Comparison of ENCODE assay signal across 8 cellular contexts in the genomic region with DNA sequence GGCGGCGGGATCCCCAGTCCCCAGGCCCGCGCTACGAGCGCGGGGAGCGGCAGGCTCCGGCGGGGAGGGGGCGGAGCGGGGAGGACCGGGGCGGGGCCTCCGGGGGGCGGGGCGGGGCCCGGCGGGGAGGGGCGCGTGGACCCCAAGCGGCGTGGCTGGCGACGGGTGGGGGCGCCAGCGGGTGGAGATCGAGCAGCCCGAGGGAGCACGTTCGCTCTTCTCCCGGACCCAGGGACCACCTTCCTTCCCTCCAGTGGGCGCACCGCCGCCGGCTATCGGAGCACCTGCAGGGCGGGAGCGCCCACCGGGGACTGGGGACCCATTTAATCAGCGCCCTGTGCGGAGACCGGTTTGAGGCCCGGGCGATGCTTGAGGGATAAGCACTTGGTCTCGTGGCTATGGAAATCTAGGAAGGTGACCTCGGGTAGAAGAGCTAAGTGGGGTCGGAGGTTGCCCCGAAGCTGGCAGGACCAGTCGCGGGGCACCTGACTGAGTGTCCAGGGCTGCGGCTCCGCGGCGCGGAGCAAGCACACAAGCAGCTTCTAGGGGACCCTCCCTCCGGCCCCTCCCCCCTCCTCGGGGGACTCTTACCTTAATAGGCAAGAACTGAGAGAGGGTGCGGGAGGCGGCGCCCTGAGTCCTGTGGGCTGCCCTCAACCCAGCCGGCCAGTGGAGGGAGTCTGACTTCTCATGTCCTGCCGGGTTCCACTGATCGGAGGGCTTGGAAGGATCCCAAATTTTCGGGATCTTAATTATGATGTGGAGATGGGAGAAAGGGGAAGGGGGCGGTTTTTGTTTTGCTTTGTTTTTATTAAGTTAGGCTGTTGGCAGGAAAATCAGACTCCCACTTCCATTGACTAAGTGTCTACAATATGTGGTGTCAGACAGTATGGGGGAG. TPM values are rescaled to one million over a fixed set of nuclear protein-coding genes. Genes with fewer than 3 reads are reported as not detected.
DNase-seq lines count a peak whose midpoint lies in the region; ATAC-seq and TF ChIP-seq lines count a peak whose summit lies in the region.

A gene (minus strand): TSS at position 61 of the 898 bp plus-strand sequence. CDS start 71 bp downstream, outside the sequence.

- H3K27ac Mint-ChIP-seq in MCF 10A (ENCODE audit: low read depth, unreplicated experiment), result no peak within 1 kb of the TSS

- peaks cover 5% of the 10 kb centered on the region for H3K36me3 Mint-ChIP-seq in MCF 10A (ENCODE audit: insufficient read depth, unreplicated experiment)

- CTCF ChIA-PET in MCF 10A (lab: Yijun Ruan, JAX), result interaction anchor here (0.6 to 2.2 kb wide), 3 partner anchors 9 to 112 kb away, joined by 3 to 7 read pairs (median 4); no protein-coding TSS in a partner anchor

- no peak for TF ChIP-seq CTCF in MCF 10A (IDR thresholded peaks at IDR 0.05; ENCODE audit: unreplicated experiment)

- H3K27me3 Mint-ChIP-seq in MCF 10A (ENCODE audit: insufficient read depth, unreplicated experiment), result peaks cover 17% of the 10 kb centered on the region

- no peaks in the 10 kb centered on the region for H3K9me3 Mint-ChIP-seq in MCF 10A (ENCODE audit: unreplicated experiment)

- intact Hi-C loops in MCF 10A (cut with micrococcal nuclease), result no loop called here

- no TSS peak for BruUV-seq in MCF 10A (replicated peaks; lab: Mats Ljungman, UMichigan)

- ATAC-seq in GM21737 (IDR thresholded peaks at IDR 0.05; ENCODE audit: unreplicated experiment) (no peak), HG02970 (IDR thresholded peaks at IDR 0.05; ENCODE audit: low FRiP score, unreplicated experiment) (no peak)

- peak within 1 kb of the TSS; percentile 50 for H3K4me3 Mint-ChIP-seq in MCF 10A (ENCODE audit: unreplicated experiment)

- DNase-seq in NCI-H1436 (lab: John Stamatoyannopoulos, UW) (peak; percentile 12), NCI-H1436 treated with DMSO at 0.1 percent for 48 hours (lab: John Stamatoyannopoulos, UW) (no peak), T-helper 9 cell (peak; percentile 65), MCF 10A (ENCODE audit: unreplicated experiment) (no peak), islet precursor cell (peak; percentile 93)
- DNase-seq in stimulated activated CD4-positive, alpha-beta T cell treated with anti-CD3 and anti-CD28 coated beads, Interleukin-15, amount 100 ng/mL, for 24 hours, result peak; percentile 53

- POLR2A ChIA-PET in MCF 10A (lab: Yijun Ruan, JAX), result interaction anchor here (1.2 to 1.3 kb wide), 2 partner anchors 10 to 12 kb away, joined by 3 read pairs; no protein-coding TSS in a partner anchor

- H3K4me1 Mint-ChIP-seq in MCF 10A (ENCODE audit: insufficient read depth, unreplicated experiment), result no peaks in the 10 kb centered on the region

RNA-seq across cellular contexts. Expression of the gene that starts here (rescaled TPM):
- total RNA-seq in MCF 10A (2022), result 0.42 TPM in 1 of 2 replicates, not detected in the other

Comparison
In these comparisons a context has a peak if more than half of its experiments do, and no peak if none do; other contexts are left out.
1. DNase-seq: peak in NCI-H1436 (single experiment), T-helper 9 cell (single experiment), islet precursor cell (single experiment) and stimulated activated CD4-positive, alpha-beta T cell treated with anti-CD3 and anti-CD28 coated beads, Interleukin-15, amount 100 ng/mL, for 24 hours (single experiment); none in NCI-H1436 treated with DMSO at 0.1 percent for 48 hours (single experiment) and MCF 10A (single experiment).